In the genomic region with DNA sequence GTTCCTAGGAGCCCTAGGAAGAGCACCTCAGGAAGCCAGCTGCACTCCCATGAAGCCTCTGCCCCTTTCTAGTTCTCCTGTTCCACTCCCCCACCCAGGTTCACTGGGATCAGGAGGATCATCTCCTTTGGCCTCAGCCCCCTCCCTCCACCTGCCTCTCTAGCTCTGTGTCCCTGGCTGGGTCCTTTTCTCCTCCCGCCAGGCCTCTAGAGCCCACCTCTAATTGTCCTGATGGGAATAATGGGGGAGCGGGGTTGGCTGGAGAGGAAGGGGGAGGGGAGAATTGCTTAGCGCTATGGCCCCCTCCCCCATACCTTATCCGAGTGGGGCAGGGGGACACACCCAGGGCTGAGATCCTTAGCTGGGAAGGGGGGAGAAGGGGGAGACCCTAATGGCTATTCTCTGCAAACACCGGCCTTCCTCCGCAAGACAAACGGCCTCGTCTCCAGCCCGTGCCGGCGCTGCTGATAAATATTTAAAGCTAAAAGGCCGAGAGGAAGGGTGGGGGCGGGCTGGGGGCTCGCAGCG, we compare ENCODE assay signal across 1 cellular context.
A peak's percentile ranks its signal among the peaks of the same experiment; 100 is the strongest.
TF ChIP-seq lines count a peak whose summit lies in the region.

No MANE protein-coding gene starts in this region.

TF ChIP-seq in K562, 482 proteins besides CTCF, POLR2A, EP300 and RAD21:
- TF ChIP-seq ZNF165 (CRISPR knock-in tag; IDR thresholded peaks at IDR 0.05; ENCODE audit: borderline replicate concordance) = no peak
- TF ChIP-seq, protein P1, sequence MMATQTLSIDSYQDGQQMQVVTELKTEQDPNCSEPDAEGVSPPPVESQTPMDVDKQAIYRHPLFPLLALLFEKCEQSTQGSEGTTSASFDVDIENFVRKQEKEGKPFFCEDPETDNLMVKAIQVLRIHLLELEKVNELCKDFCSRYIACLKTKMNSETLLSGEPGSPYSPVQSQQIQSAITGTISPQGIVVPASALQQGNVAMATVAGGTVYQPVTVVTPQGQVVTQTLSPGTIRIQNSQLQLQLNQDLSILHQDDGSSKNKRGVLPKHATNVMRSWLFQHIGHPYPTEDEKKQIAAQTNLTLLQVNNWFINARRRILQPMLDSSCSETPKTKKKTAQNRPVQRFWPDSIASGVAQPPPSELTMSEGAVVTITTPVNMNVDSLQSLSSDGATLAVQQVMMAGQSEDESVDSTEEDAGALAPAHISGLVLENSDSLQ (IDR thresholded peaks at IDR 0.05) = no peak
- no peak for TF ChIP-seq ZBTB34 (CRISPR knock-in tag; IDR thresholded peaks at IDR 0.05)
- TF ChIP-seq ARID2 (IDR thresholded peaks at IDR 0.05) = no peak
- TF ChIP-seq PYGO2 (tag; IDR thresholded peaks at IDR 0.05) = no peak
- TF ChIP-seq THRAP3 (IDR thresholded peaks at IDR 0.05; ENCODE audit: borderline replicate concordance) = no peak
- no peak for TF ChIP-seq HLTF (IDR thresholded peaks at IDR 0.05)
- TF ChIP-seq SMARCE1 (IDR thresholded peaks at IDR 0.05) = no peak
- no peak for TF ChIP-seq ZFP36 (IDR thresholded peaks at IDR 0.05; ENCODE audit: low read depth, low read length, partially characterized antibody)
- TF ChIP-seq, protein P2, sequence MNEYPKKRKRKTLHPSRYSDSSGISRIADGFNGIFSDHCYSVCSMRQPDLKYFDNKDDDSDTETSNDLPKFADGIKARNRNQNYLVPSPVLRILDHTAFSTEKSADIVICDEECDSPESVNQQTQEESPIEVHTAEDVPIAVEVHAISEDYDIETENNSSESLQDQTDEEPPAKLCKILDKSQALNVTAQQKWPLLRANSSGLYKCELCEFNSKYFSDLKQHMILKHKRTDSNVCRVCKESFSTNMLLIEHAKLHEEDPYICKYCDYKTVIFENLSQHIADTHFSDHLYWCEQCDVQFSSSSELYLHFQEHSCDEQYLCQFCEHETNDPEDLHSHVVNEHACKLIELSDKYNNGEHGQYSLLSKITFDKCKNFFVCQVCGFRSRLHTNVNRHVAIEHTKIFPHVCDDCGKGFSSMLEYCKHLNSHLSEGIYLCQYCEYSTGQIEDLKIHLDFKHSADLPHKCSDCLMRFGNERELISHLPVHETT (CRISPR knock-in tag; conservative IDR thresholded peaks at IDR 0.05 in 1 of 2, IDR thresholded peaks at IDR 0.05 in 1 of 2) = peak in 1 of 2 experiments; percentile 17; a peak in 1 of 4 replicates
- TF ChIP-seq CTCFL (IDR thresholded peaks at IDR 0.05; ENCODE audit: borderline replicate concordance, insufficient read depth, low read depth, low read length, poor library complexity, severe bottlenecking) = no peak
- no peak for TF ChIP-seq ATF4 (CRISPR knock-in tag; IDR thresholded peaks at IDR 0.05)
- TF ChIP-seq NFYB (IDR thresholded peaks at IDR 0.05; ENCODE audit: extremely low read depth, insufficient read length) = no peak
- no peak for TF ChIP-seq ZKSCAN3 (CRISPR knock-in tag; IDR thresholded peaks at IDR 0.05)
- TF ChIP-seq, protein P3, sequence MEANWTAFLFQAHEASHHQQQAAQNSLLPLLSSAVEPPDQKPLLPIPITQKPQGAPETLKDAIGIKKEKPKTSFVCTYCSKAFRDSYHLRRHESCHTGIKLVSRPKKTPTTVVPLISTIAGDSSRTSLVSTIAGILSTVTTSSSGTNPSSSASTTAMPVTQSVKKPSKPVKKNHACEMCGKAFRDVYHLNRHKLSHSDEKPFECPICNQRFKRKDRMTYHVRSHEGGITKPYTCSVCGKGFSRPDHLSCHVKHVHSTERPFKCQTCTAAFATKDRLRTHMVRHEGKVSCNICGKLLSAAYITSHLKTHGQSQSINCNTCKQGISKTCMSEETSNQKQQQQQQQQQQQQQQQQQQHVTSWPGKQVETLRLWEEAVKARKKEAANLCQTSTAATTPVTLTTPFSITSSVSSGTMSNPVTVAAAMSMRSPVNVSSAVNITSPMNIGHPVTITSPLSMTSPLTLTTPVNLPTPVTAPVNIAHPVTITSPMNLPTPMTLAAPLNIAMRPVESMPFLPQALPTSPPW (CRISPR knock-in tag; IDR thresholded peaks at IDR 0.05) = peak; percentile 52
- TF ChIP-seq ZNF121 (CRISPR knock-in tag; conservative IDR thresholded peaks at IDR 0.05) = no peak
- TF ChIP-seq, protein P4, sequence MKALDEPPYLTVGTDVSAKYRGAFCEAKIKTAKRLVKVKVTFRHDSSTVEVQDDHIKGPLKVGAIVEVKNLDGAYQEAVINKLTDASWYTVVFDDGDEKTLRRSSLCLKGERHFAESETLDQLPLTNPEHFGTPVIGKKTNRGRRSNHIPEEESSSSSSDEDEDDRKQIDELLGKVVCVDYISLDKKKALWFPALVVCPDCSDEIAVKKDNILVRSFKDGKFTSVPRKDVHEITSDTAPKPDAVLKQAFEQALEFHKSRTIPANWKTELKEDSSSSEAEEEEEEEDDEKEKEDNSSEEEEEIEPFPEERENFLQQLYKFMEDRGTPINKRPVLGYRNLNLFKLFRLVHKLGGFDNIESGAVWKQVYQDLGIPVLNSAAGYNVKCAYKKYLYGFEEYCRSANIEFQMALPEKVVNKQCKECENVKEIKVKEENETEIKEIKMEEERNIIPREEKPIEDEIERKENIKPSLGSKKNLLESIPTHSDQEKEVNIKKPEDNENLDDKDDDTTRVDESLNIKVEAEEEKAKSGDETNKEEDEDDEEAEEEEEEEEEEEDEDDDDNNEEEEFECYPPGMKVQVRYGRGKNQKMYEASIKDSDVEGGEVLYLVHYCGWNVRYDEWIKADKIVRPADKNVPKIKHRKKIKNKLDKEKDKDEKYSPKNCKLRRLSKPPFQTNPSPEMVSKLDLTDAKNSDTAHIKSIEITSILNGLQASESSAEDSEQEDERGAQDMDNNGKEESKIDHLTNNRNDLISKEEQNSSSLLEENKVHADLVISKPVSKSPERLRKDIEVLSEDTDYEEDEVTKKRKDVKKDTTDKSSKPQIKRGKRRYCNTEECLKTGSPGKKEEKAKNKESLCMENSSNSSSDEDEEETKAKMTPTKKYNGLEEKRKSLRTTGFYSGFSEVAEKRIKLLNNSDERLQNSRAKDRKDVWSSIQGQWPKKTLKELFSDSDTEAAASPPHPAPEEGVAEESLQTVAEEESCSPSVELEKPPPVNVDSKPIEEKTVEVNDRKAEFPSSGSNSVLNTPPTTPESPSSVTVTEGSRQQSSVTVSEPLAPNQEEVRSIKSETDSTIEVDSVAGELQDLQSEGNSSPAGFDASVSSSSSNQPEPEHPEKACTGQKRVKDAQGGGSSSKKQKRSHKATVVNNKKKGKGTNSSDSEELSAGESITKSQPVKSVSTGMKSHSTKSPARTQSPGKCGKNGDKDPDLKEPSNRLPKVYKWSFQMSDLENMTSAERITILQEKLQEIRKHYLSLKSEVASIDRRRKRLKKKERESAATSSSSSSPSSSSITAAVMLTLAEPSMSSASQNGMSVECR (CRISPR knock-in tag; IDR thresholded peaks at IDR 0.05) = peak; percentile 39; the same call in 1 of the 2 replicates
- no peak for TF ChIP-seq TBL1XR1 (IDR thresholded peaks at IDR 0.05; ENCODE audit: low read length in 2 of 2)
- TF ChIP-seq IFI16 (CRISPR knock-in tag; IDR thresholded peaks at IDR 0.05) = no peak
- no peak for TF ChIP-seq BRCA1 (IDR thresholded peaks at IDR 0.05)
- TF ChIP-seq BRCA1 (CRISPR knock-in tag; IDR thresholded peaks at IDR 0.05) = no peak
- TF ChIP-seq ADNP (tag; IDR thresholded peaks at IDR 0.05) = no peak
- 0 out of 2 replicates have a peak, but pooled peaks have one; percentile 24 for TF ChIP-seq BHLHE40 (IDR thresholded peaks at IDR 0.05; ENCODE audit: low read length)
- no peak for TF ChIP-seq SETDB1 (IDR thresholded peaks at IDR 0.05; ENCODE audit: low read length)
